ENCODE assay signal across 9 cellular contexts in genomic region chr10:32256613-32257437, GRCh38.
A peak's percentile ranks its signal among the peaks of the same experiment; 100 is the strongest.
DNase-seq lines count a peak whose midpoint lies in the region; ATAC-seq and TF ChIP-seq lines count a peak whose summit lies in the region.
"Had no signal": no experiment of that assay in that cellular context is flagged by ENCODE, and none has a peak within 500 bp of the region (broad histone marks: within the 10 kb centered on the region; RNA-seq: fewer than 3 reads in every experiment).

No MANE protein-coding gene starts in this region.

- no peaks in the 10 kb centered on the region for H3K27me3 Mint-ChIP-seq in Calu3 (ENCODE audit: unreplicated experiment)
- H3K27me3 Mint-ChIP-seq: activated naive CD8-positive, alpha-beta T cell had no signal

- H3K4me1 Mint-ChIP-seq in Calu3 (ENCODE audit: low read depth, unreplicated experiment) = peaks cover 12% of the 10 kb centered on the region

- no TSS peak for BruUV-seq in Calu3 (replicated peaks; lab: Mats Ljungman, UMichigan)

- ATAC-seq in GM21447 (IDR thresholded peaks at IDR 0.05; ENCODE audit: unreplicated experiment) (peak; percentile 70), left lobe of liver (peak; percentile 99)

- no peaks in the 10 kb centered on the region for H3K9me3 Mint-ChIP-seq in Calu3 (ENCODE audit: low read depth, unreplicated experiment)

- H3K27ac Mint-ChIP-seq in Calu3 (ENCODE audit: unreplicated experiment) = no peak overlapping the region
- H3K27ac Mint-ChIP-seq: activated naive CD8-positive, alpha-beta T cell had no signal

- CTCF ChIA-PET in Calu3 (lab: Charles Lee) = interaction anchor here (0.8 to 1.1 kb wide), 4 partner anchors 19 to 111 kb away, joined by 3 to 5 read pairs (median 4); no protein-coding TSS in a partner anchor

- no peak overlapping the region for H3K4me3 Mint-ChIP-seq in Calu3 (ENCODE audit: low read depth, unreplicated experiment)
- H3K4me3 Mint-ChIP-seq: activated naive CD8-positive, alpha-beta T cell had no signal

- DNase-seq in Calu3 = peak; percentile 57
- peak; percentile 49 for DNase-seq in LoVo (ENCODE audit: low spot score)
- peak; percentile 55 for DNase-seq in activated CD4-positive, CD25-positive, alpha-beta regulatory T cell treated with anti-CD3 and anti-CD28 coated beads, Interleukin-2, amount 50 U/mL, for 16 hours (ENCODE audit: low read depth, low spot score)
- DNase-seq in caudate nucleus (lab: John Stamatoyannopoulos, UW) = peak in 48 of 61 donors; percentile 2 to 70 (median 20)
- DNase-seq in left lobe of liver (ENCODE audit: low spot score) = peak; percentile 77
- DNase-seq in stimulated activated CD4-positive, alpha-beta T cell treated with anti-CD3 and anti-CD28 coated beads, Interleukin-4, amount 100 ng/mL, for 4 hours = peak; percentile 51 to 57
- DNase-seq in DMS153 (lab: John Stamatoyannopoulos, UW) = no peak

- no peak overlapping the region for H3K27ac ChIP-seq in caudate nucleus (ENCODE audit: low read depth, low read length)

- H3K36me3 Mint-ChIP-seq in Calu3 (ENCODE audit: insufficient read depth, unreplicated experiment) = no peaks in the 10 kb centered on the region
- H3K36me3 Mint-ChIP-seq: activated naive CD8-positive, alpha-beta T cell had no signal

- intact Hi-C loops in Calu3 (cut with micrococcal nuclease; ENCODE audit: unreplicated experiment) = loop anchor here (2.0 to 5.0 kb wide), 3 partner anchors 88 to 750 kb away; no protein-coding TSS in a partner anchor

- TF ChIP-seq CTCF in Calu3 (IDR thresholded peaks at IDR 0.05; ENCODE audit: unreplicated experiment) = peak; percentile 79
